ENCODE assay signal across 21 cellular contexts in genomic region chr11:119800619-119801018, GRCh38.
A peak's percentile ranks its signal among the peaks of the same experiment; 100 is the strongest.
DNase-seq lines count a peak whose midpoint lies in the region; ATAC-seq and TF ChIP-seq lines count a peak whose summit lies in the region.
"Had no signal": no experiment of that assay in that cellular context is flagged by ENCODE, and none has a peak within 500 bp of the region (broad histone marks: within the 10 kb centered on the region; RNA-seq: fewer than 3 reads in every experiment).

No MANE protein-coding gene starts in this region.

- H3K27me3 ChIP-seq in lower lobe of right lung (ENCODE audit: low read depth) = peaks cover 14% of the 10 kb centered on the region
- peaks cover 0 to 52% (median 0%) of the 10 kb centered on the region in 7 donors for H3K27me3 ChIP-seq in spleen (replicated peaks in 1 of 7)
- H3K27me3 ChIP-seq: BLaER1 had no signal

- TF ChIP-seq POLR2A in spleen (IDR thresholded peaks at IDR 0.05) = no peak

- intact Hi-C loops in Right ventricle myocardium inferior (cut with DNase I) = no loop called here
- intact Hi-C loops in cardiac septum (cut with DNase I) = no loop called here
- intact Hi-C loops in lower lobe of right lung (cut with DNase I) = no loop called here
- intact Hi-C loops in spleen (cut with DNase I; ENCODE audit: low total_unique reads) = no loop called here

- H3K36me3 ChIP-seq in lower lobe of right lung = no peaks in the 10 kb centered on the region
- H3K36me3 ChIP-seq in spleen = no peaks in the 10 kb centered on the region
- H3K36me3 ChIP-seq: BLaER1 had no signal

- H3K4me3 ChIP-seq in lower lobe of right lung (no peak overlapping the region), spleen (no peak overlapping the region)
- H3K4me3 ChIP-seq: BLaER1, GM12878, GM23248 had no signal

- H3K27ac Mint-ChIP-seq in glutamatergic neuron (ENCODE audit: unreplicated experiment) = no peak overlapping the region
- H3K27ac Mint-ChIP-seq in stimulated activated naive B cell treated with anti-CD40 and anti-IgM and Interleukin-4, amounts not matched to agents 10 μg/mL and 1 μg/mL and 100 μg/mL, for 72 hours = no peak overlapping the region
- H3K27ac Mint-ChIP-seq: B cell; CD4-positive, CD25-positive, alpha-beta regulatory T cell; CD8-positive, alpha-beta T cell had no signal

- H3K4me1 Mint-ChIP-seq in glutamatergic neuron (ENCODE audit: low read depth, unreplicated experiment) = peaks cover 12% of the 10 kb centered on the region
- no peaks in the 10 kb centered on the region for H3K4me1 Mint-ChIP-seq in stimulated activated naive B cell treated with anti-CD40 and anti-IgM and Interleukin-4, amounts not matched to agents 10 μg/mL and 1 μg/mL and 100 μg/mL, for 72 hours
- H3K4me1 Mint-ChIP-seq: B cell; CD4-positive, CD25-positive, alpha-beta regulatory T cell had no signal

- peaks cover 5% of the 10 kb centered on the region for H3K36me3 Mint-ChIP-seq in glutamatergic neuron (ENCODE audit: unreplicated experiment)
- no peaks in the 10 kb centered on the region for H3K36me3 Mint-ChIP-seq in stimulated activated naive B cell treated with anti-CD40 and anti-IgM and Interleukin-4, amounts not matched to agents 10 μg/mL and 1 μg/mL and 100 μg/mL, for 72 hours
- H3K36me3 Mint-ChIP-seq: CD4-positive, CD25-positive, alpha-beta regulatory T cell; CD8-positive, alpha-beta T cell had no signal

- ATAC-seq in Right ventricle myocardium inferior (no peak), lower lobe of right lung (no peak), GM21717 (IDR thresholded peaks at IDR 0.05; ENCODE audit: unreplicated experiment) (no peak)
- no peak for ATAC-seq in stimulated activated naive B cell treated with anti-CD40 and anti-IgM and Interleukin-4, amounts not matched to agents 10 μg/mL and 1 μg/mL and 100 μg/mL, for 72 hours (replicated peaks)
- ATAC-seq: CD8-positive, alpha-beta T cell; GM12878 had no signal

- TF ChIP-seq CTCF in glutamatergic neuron (IDR thresholded peaks at IDR 0.05; ENCODE audit: partially characterized antibody, unreplicated experiment) (no peak), lower lobe of right lung (IDR thresholded peaks at IDR 0.05) (no peak), spleen (IDR thresholded peaks at IDR 0.05 in 8 of 11, conservative IDR thresholded peaks at IDR 0.05 in 3 of 11) (no peak)

- H3K27ac ChIP-seq in lower lobe of right lung (no peak overlapping the region), spleen (no peak overlapping the region)
- H3K27ac ChIP-seq: 22Rv1, BLaER1, C4-2B, GM23248 had no signal

- H3K9me3 Mint-ChIP-seq in glutamatergic neuron (ENCODE audit: unreplicated experiment) = peaks cover 3% of the 10 kb centered on the region
- no peaks in the 10 kb centered on the region for H3K9me3 Mint-ChIP-seq in stimulated activated naive B cell treated with anti-CD40 and anti-IgM and Interleukin-4, amounts not matched to agents 10 μg/mL and 1 μg/mL and 100 μg/mL, for 72 hours
- H3K9me3 Mint-ChIP-seq: CD4-positive, CD25-positive, alpha-beta regulatory T cell; CD8-positive, alpha-beta T cell had no signal

- H3K9me3 ChIP-seq in lower lobe of right lung = no peaks in the 10 kb centered on the region
- H3K9me3 ChIP-seq in spleen = no peaks in the 10 kb centered on the region
- H3K9me3 ChIP-seq: BLaER1 had no signal

- WGBS in spleen, 5 donors = 89 to 96% (median 94%) methylated on average over 4 to 5 of the region's 5 CpGs

- H3K27me3 Mint-ChIP-seq in glutamatergic neuron (ENCODE audit: unreplicated experiment) = peaks cover 11% of the 10 kb centered on the region
- peaks cover 22 to 48% of the 10 kb centered on the region in 2 donors for H3K27me3 Mint-ChIP-seq in stimulated activated naive B cell treated with anti-CD40 and anti-IgM and Interleukin-4, amounts not matched to agents 10 μg/mL and 1 μg/mL and 100 μg/mL, for 72 hours

- peak; percentile 46 for DNase-seq in Right ventricle myocardium inferior (ENCODE audit: missing footprints)
- no peak for DNase-seq in cardiac septum (ENCODE audit: low spot score)
- DNase-seq in glutamatergic neuron = peak; percentile 1
- peak; percentile 20 for DNase-seq in lower lobe of right lung
- DNase-seq in spleen = peak; percentile 61
- no peak for DNase-seq in activated CD4-positive, alpha-beta T cell treated with anti-CD3 and anti-CD28 coated beads, Interleukin-2, amount 50 U/mL, for 4 hours
- DNase-seq in stimulated activated naive B cell treated with anti-CD40 and anti-IgM and Interleukin-4, amounts not matched to agents 10 μg/mL and 1 μg/mL and 100 μg/mL, for 72 hours = no peak
- DNase-seq: CD4-positive, CD25-positive, alpha-beta regulatory T cell; CD8-positive, alpha-beta T cell; DMS 273 treated with DMSO at 0.1 percent for 48 hours; EL; GDM1; H7; HCEC 1CT had no signal

- no peak overlapping the region for H3K4me3 Mint-ChIP-seq in glutamatergic neuron (ENCODE audit: unreplicated experiment)
- no peak overlapping the region for H3K4me3 Mint-ChIP-seq in stimulated activated naive B cell treated with anti-CD40 and anti-IgM and Interleukin-4, amounts not matched to agents 10 μg/mL and 1 μg/mL and 100 μg/mL, for 72 hours
- H3K4me3 Mint-ChIP-seq: B cell; CD4-positive, CD25-positive, alpha-beta regulatory T cell; CD8-positive, alpha-beta T cell had no signal

- H3K4me1 ChIP-seq in lower lobe of right lung = no peaks in the 10 kb centered on the region
- no peaks in the 10 kb centered on the region for H3K4me1 ChIP-seq in spleen
- H3K4me1 ChIP-seq: BLaER1 had no signal

Comparison
In these comparisons a context has a peak if more than half of its experiments do, and no peak if none do; other contexts are left out.
1. DNase-seq: peak in Right ventricle myocardium inferior (single experiment), glutamatergic neuron (single experiment), lower lobe of right lung (single experiment) and spleen (single experiment); none in cardiac septum (single experiment), activated CD4-positive, alpha-beta T cell treated with anti-CD3 and anti-CD28 coated beads, Interleukin-2, amount 50 U/mL, for 4 hours (0 of 2) and stimulated activated naive B cell treated with anti-CD40 and anti-IgM and Interleukin-4, amounts not matched to agents 10 μg/mL and 1 μg/mL and 100 μg/mL, for 72 hours (single experiment).